ENCODE assay signal across 8 cellular contexts in genomic region chr22:27919943-27920755, GRCh38. TPM values are rescaled to one million over a fixed set of nuclear protein-coding genes. Genes with fewer than 3 reads are reported as not detected.
DNase-seq lines count a peak whose midpoint lies in the region; ATAC-seq and TF ChIP-seq lines count a peak whose summit lies in the region.

No MANE protein-coding gene starts in this region.

- H3K27ac ChIP-seq in OCI-LY1 (ENCODE audit: low read depth, low read length, poor library complexity, severe bottlenecking) (peak overlapping the region; percentile 44), coronary artery (peak overlapping the region; percentile 98 to 99), liver (ENCODE audit: low read depth in 1 of 2, low read length in 2 of 2) (peak overlapping the region; percentile 90 to 94), temporal lobe (ENCODE audit: low read depth, low read length) (peak overlapping the region; percentile 83)

- H3K4me1 ChIP-seq in OCI-LY1 (ENCODE audit: insufficient read depth, low read length, severe bottlenecking) (peaks cover 45% of the 10 kb centered on the region), liver (ENCODE audit: control insufficient read depth in 4 of 4, insufficient read depth in 4 of 4, low read length in 3 of 4) (peaks cover 3 to 38% (median 22%) of the 10 kb centered on the region in 4 donors)

- ATAC-seq in GM18508 (IDR thresholded peaks at IDR 0.05; ENCODE audit: insufficient read depth, unreplicated experiment) (peak; percentile 12), HG03064 (IDR thresholded peaks at IDR 0.05; ENCODE audit: low read depth, unreplicated experiment) (peak; percentile 8), GM21576 (IDR thresholded peaks at IDR 0.05; ENCODE audit: unreplicated experiment) (no peak)

- H3F3A ChIP-seq in OCI-LY1 (ENCODE audit: insufficient read depth, low read length) = no peaks in the 10 kb centered on the region

- H2AFZ ChIP-seq in OCI-LY1 (ENCODE audit: low read length) = no peak overlapping the region

- DNase-seq in AG08396 (ENCODE audit: low spot score) = peak; percentile 27
- DNase-seq in coronary artery (ENCODE audit: low spot score) = peak; percentile 79

- WGBS in liver = 33% methylated on average over 12 of the region's 12 CpGs

- H3K9ac ChIP-seq in OCI-LY1 (ENCODE audit: low read length) = peak overlapping the region; percentile 87
- H3K9ac ChIP-seq in liver (ENCODE audit: low read depth in 1 of 2, low read length in 2 of 2) = peak overlapping the region; percentile 91 to 97

- peak overlapping the region; percentile 90 for H3K4me2 ChIP-seq in OCI-LY1 (ENCODE audit: low read length)

- no peaks in the 10 kb centered on the region for H4K20me1 ChIP-seq in OCI-LY1 (ENCODE audit: insufficient read depth, low read length)

- peak; percentile 40 to 48 for TF ChIP-seq RAD21 in liver (IDR thresholded peaks at IDR 0.05)

- no peaks in the 10 kb centered on the region for H3K9me3 ChIP-seq in OCI-LY1 (ENCODE audit: low read length)
- no peaks in the 10 kb centered on the region for H3K9me3 ChIP-seq in liver (ENCODE audit: control insufficient read depth in 4 of 4, low read length in 3 of 4)

- H3K36me3 ChIP-seq in OCI-LY1 (ENCODE audit: insufficient read depth, low read length) (peaks cover 49% of the 10 kb centered on the region), liver (ENCODE audit: control insufficient read depth in 4 of 4, insufficient read depth in 3 of 4, low read depth in 1 of 4, low read length in 3 of 4) (peaks cover 0 to 14% (median 2%) of the 10 kb centered on the region in 4 donors)

- H3K79me2 ChIP-seq in OCI-LY1 (ENCODE audit: insufficient read depth, low read length) = peaks cover 52% of the 10 kb centered on the region

- H3K4me3 ChIP-seq in OCI-LY1 (ENCODE audit: low read depth, low read length, poor library complexity, severe bottlenecking) = peak overlapping the region; percentile 81
- peak overlapping the region; percentile 93 for H3K4me3 ChIP-seq in coronary artery
- peak overlapping the region; percentile 54 to 83 (median 69) for H3K4me3 ChIP-seq in liver (ENCODE audit: low read depth in 1 of 3, low read length in 3 of 3)

- no peaks in the 10 kb centered on the region for H3K9me2 ChIP-seq in OCI-LY1 (ENCODE audit: low read depth, low read length)

- no peak for TF ChIP-seq CTCF in OCI-LY1 (IDR thresholded peaks at IDR 0.05; ENCODE audit: low read length)
- no peak for TF ChIP-seq CTCF in coronary artery (IDR thresholded peaks at IDR 0.05)
- TF ChIP-seq CTCF in liver (IDR thresholded peaks at IDR 0.05; ENCODE audit: low read depth, low read length, missing input control) = no peak

- H3K27me3 ChIP-seq in OCI-LY1 (ENCODE audit: insufficient read depth, low read length) (no peaks in the 10 kb centered on the region), liver (ENCODE audit: control insufficient read depth in 4 of 4, insufficient read depth in 4 of 4, low read length in 3 of 4) (no peaks in the 10 kb centered on the region)

TF ChIP-seq in liver, 16 proteins besides CTCF, POLR2A, EP300 and RAD21:
- TF ChIP-seq, protein P1, sequence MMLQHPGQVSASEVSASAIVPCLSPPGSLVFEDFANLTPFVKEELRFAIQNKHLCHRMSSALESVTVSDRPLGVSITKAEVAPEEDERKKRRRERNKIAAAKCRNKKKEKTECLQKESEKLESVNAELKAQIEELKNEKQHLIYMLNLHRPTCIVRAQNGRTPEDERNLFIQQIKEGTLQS (IDR thresholded peaks at IDR 0.05) = no peak
- TF ChIP-seq NR2F2 (IDR thresholded peaks at IDR 0.05) (no peak), SP1 (IDR thresholded peaks at IDR 0.05) (peak; percentile 9), GABPA (IDR thresholded peaks at IDR 0.05 in 1 of 2, conservative IDR thresholded peaks at IDR 0.05 in 1 of 2) (no peak), RXRA (IDR thresholded peaks at IDR 0.05) (peak; percentile 11 to 43)

RNA-seq across cellular contexts. Expression of gene PITPNB, which starts 1.1 kb away (rescaled TPM):
- total RNA-seq in liver = 10 to 100 TPM; 18.4 to 42.8 TPM
- polyA plus RNA-seq in liver = 10 to 100 TPM; 26.0 to 57.4 TPM
- 39.3 TPM for total RNA-seq in temporal lobe

Comparison
In these comparisons a context has a peak if more than half of its experiments do, and no peak if none do; other contexts are left out.
1. H3K27ac ChIP-seq: peak in every context shown above with its lines; median percentile 98 in coronary artery; 92 in liver; 83 in temporal lobe; 44 in OCI-LY1.